21 cellular contexts compared by ENCODE assay signal in genomic region chr22:49807129-49807528, GRCh38. TPM values are rescaled to one million over a fixed set of nuclear protein-coding genes. Genes with fewer than 3 reads are reported as not detected.
A peak's percentile ranks its signal among the peaks of the same experiment; 100 is the strongest.
DNase-seq lines count a peak whose midpoint lies in the region; ATAC-seq and TF ChIP-seq lines count a peak whose summit lies in the region.
"Had no signal": no experiment of that assay in that cellular context is flagged by ENCODE, and none has a peak within 500 bp of the region (broad histone marks: within the 10 kb centered on the region; RNA-seq: fewer than 3 reads in every experiment).

No MANE protein-coding gene starts in this region.

- no peaks in the 10 kb centered on the region for H3K9me3 ChIP-seq in CD4-positive, CD25-positive, alpha-beta regulatory T cell (ENCODE audit: control insufficient read depth in 2 of 2, low read length in 2 of 2)
- H3K9me3 ChIP-seq in endodermal cell (ENCODE audit: control insufficient read depth, low read length): no peaks in the 10 kb centered on the region
- H3K9me3 ChIP-seq in ascending aorta: no peaks in the 10 kb centered on the region
- H3K9me3 ChIP-seq: heart left ventricle, prostate gland, transverse colon had no signal

- peaks cover 22% of the 10 kb centered on the region for H3K36me3 ChIP-seq in CD4-positive, CD25-positive, alpha-beta regulatory T cell (ENCODE audit: control insufficient read depth, insufficient read depth, low read length)
- H3K36me3 ChIP-seq in endodermal cell (ENCODE audit: control insufficient read depth, insufficient read depth, low read length): peaks cover 53% of the 10 kb centered on the region
- peaks cover 14 to 32% of the 10 kb centered on the region in 2 donors for H3K36me3 ChIP-seq in ascending aorta
- H3K36me3 ChIP-seq: prostate gland had no signal

- no peaks in the 10 kb centered on the region for H3K9me3 Mint-ChIP-seq in T-helper 1 cell treated with Interleukin-12 subunit alpha and Interleukin-12 subunit beta and Interleukin-4 antibody, amounts not matched to agents 30 μg/mL and 1 μg/mL, for 36 hours
- H3K9me3 Mint-ChIP-seq in CD4-positive, CD25-positive, alpha-beta regulatory T cell: peaks cover 0 to 2% (median 0%) of the 10 kb centered on the region in 7 donors
- no peaks in the 10 kb centered on the region for H3K9me3 Mint-ChIP-seq in activated T-helper 1 cell treated with anti-CD3 and anti-CD28 coated beads, Interleukin-12 subunit alpha, Interleukin-12 subunit beta, Interleukin-2, Interleukin-4 antibody, amounts not matched to agents 30 ng/mL and 10 ng/mL and 1 ng/mL, durations not matched to agents 14 hours and 24 hours and 36 hours
- no peaks in the 10 kb centered on the region for H3K9me3 Mint-ChIP-seq in endodermal cell
- H3K9me3 Mint-ChIP-seq: activated B cell treated with CpG ODN at 0.5 μM for 24 hours had no signal

- H3K27ac ChIP-seq in CD4-positive, CD25-positive, alpha-beta regulatory T cell (ENCODE audit: insufficient read depth, low read length, poor library complexity, severe bottlenecking): peak overlapping the region; percentile 50
- H3K27ac ChIP-seq in endodermal cell (ENCODE audit: low read depth, low read length): no peak overlapping the region
- no peak overlapping the region for H3K27ac ChIP-seq in ascending aorta
- H3K27ac ChIP-seq: 22Rv1, heart left ventricle, prostate gland, transverse colon had no signal

- no peaks in the 10 kb centered on the region for H3K27me3 ChIP-seq in CD4-positive, CD25-positive, alpha-beta regulatory T cell (ENCODE audit: control insufficient read depth, insufficient read depth, low read length)
- H3K27me3 ChIP-seq in endodermal cell (ENCODE audit: control insufficient read depth, insufficient read depth, low read length, poor library complexity, severe bottlenecking) (no peaks in the 10 kb centered on the region), ascending aorta (no peaks in the 10 kb centered on the region)
- H3K27me3 ChIP-seq: heart left ventricle, transverse colon had no signal

- H3K9ac ChIP-seq in endodermal cell (ENCODE audit: extremely low read depth, low read length, poor library complexity, severe bottlenecking): no peak overlapping the region

- 97 to 99% methylated on average over 6 to 8 of the region's 8 CpGs for WGBS in endodermal cell (ENCODE audit: insufficient coverage in 1 of 2, insufficient read length in 1 of 2), 2 experiments

- peak overlapping the region; percentile 83 for H3K27ac Mint-ChIP-seq in T-helper 1 cell treated with Interleukin-12 subunit alpha and Interleukin-12 subunit beta and Interleukin-4 antibody, amounts not matched to agents 30 μg/mL and 1 μg/mL, for 36 hours
- H3K27ac Mint-ChIP-seq in CD4-positive, CD25-positive, alpha-beta regulatory T cell: peak overlapping the region; percentile 60 to 89 (median 70)
- H3K27ac Mint-ChIP-seq in activated T-helper 1 cell treated with anti-CD3 and anti-CD28 coated beads, Interleukin-12 subunit alpha, Interleukin-12 subunit beta, Interleukin-2, Interleukin-4 antibody, amounts not matched to agents 30 ng/mL and 10 ng/mL and 1 ng/mL, durations not matched to agents 14 hours and 24 hours and 36 hours: peak overlapping the region; percentile 80
- peak overlapping the region; percentile 2 for H3K27ac Mint-ChIP-seq in endodermal cell
- H3K27ac Mint-ChIP-seq: activated B cell treated with CpG ODN at 0.5 μM for 24 hours had no signal

- no peak for ATAC-seq in CD4-positive, CD25-positive, alpha-beta regulatory T cell (ENCODE audit: low read depth in 2 of 2)
- ATAC-seq: heart left ventricle, SK-N-SH treated with all-trans-retinoic acid at 6 μM for 48 hours had no signal

- peaks cover 55% of the 10 kb centered on the region for H3K4me1 Mint-ChIP-seq in T-helper 1 cell treated with Interleukin-12 subunit alpha and Interleukin-12 subunit beta and Interleukin-4 antibody, amounts not matched to agents 30 μg/mL and 1 μg/mL, for 36 hours (ENCODE audit: low read depth)
- H3K4me1 Mint-ChIP-seq in CD4-positive, CD25-positive, alpha-beta regulatory T cell: peaks cover 28 to 83% (median 51%) of the 10 kb centered on the region in 4 donors
- peaks cover 55% of the 10 kb centered on the region for H3K4me1 Mint-ChIP-seq in activated T-helper 1 cell treated with anti-CD3 and anti-CD28 coated beads, Interleukin-12 subunit alpha, Interleukin-12 subunit beta, Interleukin-2, Interleukin-4 antibody, amounts not matched to agents 30 ng/mL and 10 ng/mL and 1 ng/mL, durations not matched to agents 14 hours and 24 hours and 36 hours (ENCODE audit: low read depth)
- H3K4me1 Mint-ChIP-seq in endodermal cell: no peaks in the 10 kb centered on the region

- H3K4me3 ChIP-seq in CD4-positive, CD25-positive, alpha-beta regulatory T cell (ENCODE audit: low read depth, low read length): peak overlapping the region; percentile 33
- H3K4me3 ChIP-seq in endodermal cell (ENCODE audit: low read length) (no peak overlapping the region), ascending aorta (no peak overlapping the region)
- H3K4me3 ChIP-seq: heart left ventricle, prostate gland, transverse colon had no signal

- TF ChIP-seq CTCF in endodermal cell (conservative IDR thresholded peaks at IDR 0.05) (no peak), ascending aorta (IDR thresholded peaks at IDR 0.05) (no peak)

- H3K4me3 Mint-ChIP-seq in T-helper 1 cell treated with Interleukin-12 subunit alpha and Interleukin-12 subunit beta and Interleukin-4 antibody, amounts not matched to agents 30 μg/mL and 1 μg/mL, for 36 hours: peak overlapping the region; percentile 50
- peak overlapping the region in 2 of 4 donors; percentile 55 to 57 for H3K4me3 Mint-ChIP-seq in CD4-positive, CD25-positive, alpha-beta regulatory T cell
- H3K4me3 Mint-ChIP-seq in activated T-helper 1 cell treated with anti-CD3 and anti-CD28 coated beads, Interleukin-12 subunit alpha, Interleukin-12 subunit beta, Interleukin-2, Interleukin-4 antibody, amounts not matched to agents 30 ng/mL and 10 ng/mL and 1 ng/mL, durations not matched to agents 14 hours and 24 hours and 36 hours: peak overlapping the region; percentile 32
- no peak overlapping the region for H3K4me3 Mint-ChIP-seq in endodermal cell
- H3K4me3 Mint-ChIP-seq: activated B cell treated with CpG ODN at 0.5 μM for 24 hours had no signal

- DNase-seq in T-helper 1 cell (no peak), endodermal cell (no peak), ascending aorta (ENCODE audit: low spot score in 2 of 2) (no peak), NCI-H1436 treated with DMSO at 0.1 percent for 48 hours (lab: John Stamatoyannopoulos, UW) (no peak), NCI-H524 treated with DMSO at 0.1 percent for 48 hours (lab: John Stamatoyannopoulos, UW) (no peak)
- no peak for DNase-seq in CD4-positive, CD25-positive, alpha-beta regulatory T cell
- DNase-seq in activated T-helper 1 cell treated with anti-CD3 and anti-CD28 coated beads, Interleukin-12 subunit alpha, Interleukin-12 subunit beta, Interleukin-2, Interleukin-4 antibody, amounts not matched to agents 30 ng/mL and 10 ng/mL and 1 ng/mL, durations not matched to agents 14 hours and 24 hours and 36 hours (ENCODE audit: low spot score): no peak
- DNase-seq: activated B cell treated with CpG ODN at 0.5 μM for 24 hours; caudate nucleus; dermis blood vessel endothelial cell; mammary epithelial cell; NCI-H1417; NCI-H2081 treated with DMSO at 0.1 percent for 48 hours; NCI-H82; stimulated activated CD4-positive, alpha-beta T cell treated with anti-CD3 and anti-CD28 coated beads, Interleukin-15, amount 100 ng/mL, for 24 hours; transverse colon had no signal

- H3K4me1 ChIP-seq in CD4-positive, CD25-positive, alpha-beta regulatory T cell (ENCODE audit: control insufficient read depth, insufficient read depth, low read length, poor library complexity, severe bottlenecking): peaks cover 38% of the 10 kb centered on the region
- H3K4me1 ChIP-seq in endodermal cell (ENCODE audit: control insufficient read depth, insufficient read depth, low read length): no peaks in the 10 kb centered on the region
- H3K4me1 ChIP-seq in ascending aorta: no peaks in the 10 kb centered on the region
- H3K4me1 ChIP-seq: prostate gland had no signal

- intact Hi-C loops in activated T-helper 1 cell treated with anti-CD3 and anti-CD28 coated beads, Interleukin-12 subunit alpha, Interleukin-12 subunit beta, Interleukin-2, Interleukin-4 antibody, amounts not matched to agents 30 ng/mL and 10 ng/mL and 1 ng/mL, durations not matched to agents 14 hours and 24 hours and 36 hours (cut with micrococcal nuclease): loop anchor here (5.0 kb wide), 2 partner anchors 40 to 60 kb away; no protein-coding TSS in a partner anchor
- intact Hi-C loops in ascending aorta (cut with DNase I): no loop called here

- H3K36me3 Mint-ChIP-seq in T-helper 1 cell treated with Interleukin-12 subunit alpha and Interleukin-12 subunit beta and Interleukin-4 antibody, amounts not matched to agents 30 μg/mL and 1 μg/mL, for 36 hours (ENCODE audit: low read depth): peaks cover 31% of the 10 kb centered on the region
- peaks cover 17% of the 10 kb centered on the region for H3K36me3 Mint-ChIP-seq in CD4-positive, CD25-positive, alpha-beta regulatory T cell
- H3K36me3 Mint-ChIP-seq in activated T-helper 1 cell treated with anti-CD3 and anti-CD28 coated beads, Interleukin-12 subunit alpha, Interleukin-12 subunit beta, Interleukin-2, Interleukin-4 antibody, amounts not matched to agents 30 ng/mL and 10 ng/mL and 1 ng/mL, durations not matched to agents 14 hours and 24 hours and 36 hours (ENCODE audit: low read depth): peaks cover 42% of the 10 kb centered on the region
- peaks cover 55% of the 10 kb centered on the region for H3K36me3 Mint-ChIP-seq in endodermal cell (ENCODE audit: low read depth)

- H3K27me3 Mint-ChIP-seq in T-helper 1 cell treated with Interleukin-12 subunit alpha and Interleukin-12 subunit beta and Interleukin-4 antibody, amounts not matched to agents 30 μg/mL and 1 μg/mL, for 36 hours (ENCODE audit: low read depth): no peaks in the 10 kb centered on the region
- H3K27me3 Mint-ChIP-seq in CD4-positive, CD25-positive, alpha-beta regulatory T cell: no peaks in the 10 kb centered on the region
- H3K27me3 Mint-ChIP-seq in activated T-helper 1 cell treated with anti-CD3 and anti-CD28 coated beads, Interleukin-12 subunit alpha, Interleukin-12 subunit beta, Interleukin-2, Interleukin-4 antibody, amounts not matched to agents 30 ng/mL and 10 ng/mL and 1 ng/mL, durations not matched to agents 14 hours and 24 hours and 36 hours (ENCODE audit: insufficient read depth): no peaks in the 10 kb centered on the region
- H3K27me3 Mint-ChIP-seq in endodermal cell (ENCODE audit: insufficient read depth): no peaks in the 10 kb centered on the region
- H3K27me3 Mint-ChIP-seq: activated B cell treated with CpG ODN at 0.5 μM for 24 hours had no signal

RNA-seq across cellular contexts. Expression of gene BRD1, which starts 20.5 kb away (rescaled TPM):
- total RNA-seq in CD4-positive, CD25-positive, alpha-beta regulatory T cell: 133 TPM
- polyA plus RNA-seq in CD4-positive, CD25-positive, alpha-beta regulatory T cell: 1 to 10 TPM; 2.0 to 2.4 (median 2.2) TPM
- 45.5 and 46.8 TPM in 2 replicates for total RNA-seq in activated T-helper 1 cell treated with anti-CD3 and anti-CD28 coated beads, Interleukin-12 subunit alpha, Interleukin-12 subunit beta, Interleukin-2, Interleukin-4 antibody, amounts not matched to agents 30 ng/mL and 10 ng/mL and 1 ng/mL, durations not matched to agents 14 hours and 24 hours and 36 hours
- total RNA-seq in endodermal cell (10 to 100 TPM; 49.5 to 54.9 TPM), ascending aorta (32.5 TPM)
- 39.8 TPM for polyA plus RNA-seq in endodermal cell (2013, experiment 1 of 2)
- polyA plus RNA-seq in endodermal cell (2013, experiment 2 of 2): 36.7 TPM

RNA-seq across cellular contexts. Expression of gene ZBED4, which starts 46.5 kb away (rescaled TPM):
- 17.1 TPM for total RNA-seq in CD4-positive, CD25-positive, alpha-beta regulatory T cell
- 1 to 10 TPM; 6.1 to 7.4 (median 6.9) TPM for polyA plus RNA-seq in CD4-positive, CD25-positive, alpha-beta regulatory T cell
- total RNA-seq in activated T-helper 1 cell treated with anti-CD3 and anti-CD28 coated beads, Interleukin-12 subunit alpha, Interleukin-12 subunit beta, Interleukin-2, Interleukin-4 antibody, amounts not matched to agents 30 ng/mL and 10 ng/mL and 1 ng/mL, durations not matched to agents 14 hours and 24 hours and 36 hours: 19.4 and 20.9 TPM in 2 replicates
- 10 to 100 TPM; 22.0 to 26.6 TPM for total RNA-seq in endodermal cell
- 31.2 TPM for polyA plus RNA-seq in endodermal cell (2013, experiment 1 of 2)
- polyA plus RNA-seq in endodermal cell (2013, experiment 2 of 2): 29.0 TPM
- total RNA-seq in ascending aorta: 10.1 TPM

Comparison
In these comparisons a context has a peak if more than half of its experiments do, and no peak if none do; other contexts are left out.
1. H3K27ac Mint-ChIP-seq: peak in every context shown above with its lines; median percentile 83 in T-helper 1 cell treated with Interleukin-12 subunit alpha and Interleukin-12 subunit beta and Interleukin-4 antibody, amounts not matched to agents 30 μg/mL and 1 μg/mL, for 36 hours; 80 in activated T-helper 1 cell treated with anti-CD3 and anti-CD28 coated beads, Interleukin-12 subunit alpha, Interleukin-12 subunit beta, Interleukin-2, Interleukin-4 antibody, amounts not matched to agents 30 ng/mL and 10 ng/mL and 1 ng/mL, durations not matched to agents 14 hours and 24 hours and 36 hours; 70 in CD4-positive, CD25-positive, alpha-beta regulatory T cell; 2 in endodermal cell.